ENCODE assay signal across 10 cellular contexts in genomic region chr2:241867776-241868420, GRCh38. TPM values are rescaled to one million over a fixed set of nuclear protein-coding genes. Genes with fewer than 3 reads are reported as not detected.
A peak's percentile ranks its signal among the peaks of the same experiment; 100 is the strongest.
DNase-seq lines count a peak whose midpoint lies in the region; ATAC-seq and TF ChIP-seq lines count a peak whose summit lies in the region.
"Had no signal": no experiment of that assay in that cellular context is flagged by ENCODE, and none has a peak within 500 bp of the region (broad histone marks: within the 10 kb centered on the region; RNA-seq: fewer than 3 reads in every experiment).

No MANE protein-coding gene starts in this region.

- H3F3A ChIP-seq in Loucy (ENCODE audit: low read depth), result peaks cover 7% of the 10 kb centered on the region

- TF ChIP-seq CTCF in Loucy (conservative IDR thresholded peaks at IDR 0.05; ENCODE audit: low read length) (no peak), brain (conservative IDR thresholded peaks at IDR 0.05) (no peak)

- no peaks in the 10 kb centered on the region for H4K20me1 ChIP-seq in Loucy (ENCODE audit: insufficient read depth, low read length, poor library complexity, severe bottlenecking)

- peaks cover 0 to 14% (median 0%) of the 10 kb centered on the region in 5 experiments for H3K9me3 Mint-ChIP-seq in brain

- peaks cover 41% of the 10 kb centered on the region for H3K4me1 Mint-ChIP-seq in brain

- H3K4me2 ChIP-seq in Loucy (ENCODE audit: low read depth, low read length, poor library complexity, severe bottlenecking), result peak overlapping the region; percentile 33
- H3K4me2 ChIP-seq: KMS-11 had no signal

- peak; percentile 50 to 57 for DNase-seq in activated CD4-positive, alpha-beta T cell treated with anti-CD3 and anti-CD28 coated beads, Interleukin-2, amount 50 U/mL, for 48 hours
- peak; percentile 62 to 67 for DNase-seq in stimulated activated CD8-positive, alpha-beta memory T cell treated with anti-CD3 and anti-CD28 coated beads, Interleukin-15, amount 100 ng/mL, for 48 hours (ENCODE audit: low read depth in 2 of 2)
- DNase-seq in ACHN, result no peak
- no peak for DNase-seq in DMS53 (lab: John Stamatoyannopoulos, UW)
- DNase-seq in NCI-H2081 (lab: John Stamatoyannopoulos, UW), result no peak
- DNase-seq: substantia nigra had no signal

- no peak overlapping the region for H2AFZ ChIP-seq in Loucy (ENCODE audit: low read length)

- H3K27me3 ChIP-seq in Loucy (ENCODE audit: insufficient read depth, low read length, poor library complexity, severe bottlenecking), result no peaks in the 10 kb centered on the region

- H3K9me3 ChIP-seq in Loucy (ENCODE audit: insufficient read depth, low read depth, low read length), result no peaks in the 10 kb centered on the region

- ATAC-seq in GM19467 (IDR thresholded peaks at IDR 0.05; ENCODE audit: unreplicated experiment), result no peak

- peak overlapping the region; percentile 11 to 91 (median 44) for H3K27ac Mint-ChIP-seq in brain

- H3K9me2 ChIP-seq in Loucy (replicated peaks; ENCODE audit: low read depth, low read length), result no peaks in the 10 kb centered on the region

- in situ Hi-C loops in ACHN (cut with HindIII; ENCODE audit: low pct_ligation_motif_present, low pct_unique_long_range_greater_than_20kb, low sequenced_read_pairs), result no loop called here

- no peak overlapping the region for H3K9ac ChIP-seq in Loucy (ENCODE audit: low read depth, low read length, poor library complexity, severe bottlenecking)
- H3K9ac ChIP-seq: KMS-11 had no signal

- peaks cover 5% of the 10 kb centered on the region for H3K27me3 Mint-ChIP-seq in brain

- H3K4me3 Mint-ChIP-seq in brain, result no peak overlapping the region

- peaks cover 54% of the 10 kb centered on the region for H3K4me1 ChIP-seq in Loucy (ENCODE audit: insufficient read depth, low read length, poor library complexity, severe bottlenecking)

- no peaks in the 10 kb centered on the region for H3K79me2 ChIP-seq in Loucy (ENCODE audit: insufficient read depth, low read length)

- no peaks in the 10 kb centered on the region for H3K36me3 ChIP-seq in Loucy (ENCODE audit: insufficient read depth, low read length)

- peak overlapping the region; percentile 18 for H3K4me3 ChIP-seq in Loucy (ENCODE audit: low read length, poor library complexity, severe bottlenecking)

- no peaks in the 10 kb centered on the region for H3K36me3 Mint-ChIP-seq in brain

RNA-seq across cellular contexts. Expression of gene RTP5, which starts 1.6 kb away (rescaled TPM):
- polyA plus RNA-seq in brain (ENCODE audit: insufficient read depth, low read depth, low replicate concordance), result 5.2 TPM

RNA-seq across cellular contexts. Expression of gene PDCD1, which starts 9.2 kb away (rescaled TPM):
- polyA plus RNA-seq in brain (ENCODE audit: insufficient read depth, low read depth, low replicate concordance), result 0.20 TPM

RNA-seq across cellular contexts. Expression of gene NEU4, which starts 58.9 kb away (rescaled TPM):
- polyA plus RNA-seq in brain (ENCODE audit: insufficient read depth, low read depth, low replicate concordance), result 4.4 TPM

Comparison
In these comparisons a context has a peak if more than half of its experiments do, and no peak if none do; other contexts are left out.
1. DNase-seq: peak in activated CD4-positive, alpha-beta T cell treated with anti-CD3 and anti-CD28 coated beads, Interleukin-2, amount 50 U/mL, for 48 hours (2 of 2) and stimulated activated CD8-positive, alpha-beta memory T cell treated with anti-CD3 and anti-CD28 coated beads, Interleukin-15, amount 100 ng/mL, for 48 hours (2 of 2); none in ACHN (single experiment), DMS53 (single experiment) and NCI-H2081 (0 of 2).